In genomic region chr1:241677171-241677570, GRCh38 we compare ENCODE assay signal across 12 cellular contexts. TPM values are rescaled to one million over a fixed set of nuclear protein-coding genes. Genes with fewer than 3 reads are reported as not detected.
DNase-seq lines count a peak whose midpoint lies in the region; ATAC-seq and TF ChIP-seq lines count a peak whose summit lies in the region.
"Had no signal": no experiment of that assay in that cellular context is flagged by ENCODE, and none has a peak within 500 bp of the region (broad histone marks: within the 10 kb centered on the region; RNA-seq: fewer than 3 reads in every experiment).

No MANE protein-coding gene starts in this region.

- peak; percentile 82 for ATAC-seq in GM19452 (IDR thresholded peaks at IDR 0.05; ENCODE audit: unreplicated experiment)
- ATAC-seq in HG03108 (IDR thresholded peaks at IDR 0.05; ENCODE audit: unreplicated experiment), result peak; percentile 95
- peak; percentile 98 to 99 for ATAC-seq in activated naive CD4-positive, alpha-beta T cell treated with anti-CD3 and anti-CD28 coated beads, Interleukin-2, amount 50 U/mL, for 72 hours

- POLR2A ChIA-PET in MCF 10A (lab: Yijun Ruan, JAX), result interaction anchor here (0.7 to 4.8 kb wide), 4 partner anchors 11 to 71 kb away, joined by 3 to 27 read pairs (median 9); partner anchors contain the start of genes CHML and OPN3

- peak; percentile 18 for DNase-seq in GM12864 (ENCODE audit: low read depth)
- peak in 1 of 2 donors; percentile 31 for DNase-seq in activated naive CD4-positive, alpha-beta T cell treated with anti-CD3 and anti-CD28 coated beads, Interleukin-2, amount 50 U/mL, for 72 hours (ENCODE audit: low spot score in 2 of 2)
- no peak for DNase-seq in HT-29 (ENCODE audit: low spot score)
- no peak for DNase-seq in MCF 10A (ENCODE audit: unreplicated experiment)
- DNase-seq in H4 (ENCODE audit: low spot score), result no peak
- no peak for DNase-seq in NCI-H526 (lab: John Stamatoyannopoulos, UW)
- DNase-seq: NCI-H1105 treated with DMSO at 0.1 percent for 48 hours had no signal

- H3K4me3 ChIP-seq in GM12864 (ENCODE audit: low read depth, low read length), result no peak overlapping the region; the same call in 1 of the 2 replicates
- H3K4me3 ChIP-seq: esophagus muscularis mucosa had no signal

- TF ChIP-seq CTCF in GM12864 (IDR thresholded peaks at IDR 0.05; ENCODE audit: low read depth, low read length, missing control alignments) (no peak), MCF 10A (IDR thresholded peaks at IDR 0.05; ENCODE audit: unreplicated experiment) (no peak)

- BruUV-seq in MCF 10A (replicated peaks; lab: Mats Ljungman, UMichigan), result no TSS peak

- H3K27me3 Mint-ChIP-seq in MCF 10A (ENCODE audit: insufficient read depth, unreplicated experiment), result no peaks in the 10 kb centered on the region

- no peaks in the 10 kb centered on the region for H3K4me1 Mint-ChIP-seq in MCF 10A (ENCODE audit: insufficient read depth, unreplicated experiment)

- peaks cover 10 to 12% of the 10 kb centered on the region in 2 donors for H3K36me3 Mint-ChIP-seq in activated naive CD4-positive, alpha-beta T cell treated with anti-CD3 and anti-CD28 coated beads, Interleukin-2, amount 50 U/mL, for 72 hours
- no peaks in the 10 kb centered on the region for H3K36me3 Mint-ChIP-seq in MCF 10A (ENCODE audit: insufficient read depth, unreplicated experiment)

- CTCF ChIA-PET in MCF 10A (lab: Yijun Ruan, JAX), result interaction anchor here (0.6 to 2.1 kb wide), 3 partner anchors 12 to 23 kb away, joined by 3 to 6 read pairs (median 4); no protein-coding TSS in a partner anchor

- peaks cover 3 to 18% of the 10 kb centered on the region in 2 donors for H3K9me3 Mint-ChIP-seq in activated naive CD4-positive, alpha-beta T cell treated with anti-CD3 and anti-CD28 coated beads, Interleukin-2, amount 50 U/mL, for 72 hours
- no peaks in the 10 kb centered on the region for H3K9me3 Mint-ChIP-seq in MCF 10A (ENCODE audit: unreplicated experiment)

- intact Hi-C loops in MCF 10A (cut with micrococcal nuclease), result no loop called here

- no peak overlapping the region for H3K4me3 Mint-ChIP-seq in MCF 10A (ENCODE audit: unreplicated experiment)

- peak overlapping the region; percentile 91 to 93 for H3K27ac Mint-ChIP-seq in activated naive CD4-positive, alpha-beta T cell treated with anti-CD3 and anti-CD28 coated beads, Interleukin-2, amount 50 U/mL, for 72 hours
- H3K27ac Mint-ChIP-seq in MCF 10A (ENCODE audit: low read depth, unreplicated experiment), result no peak overlapping the region

RNA-seq across cellular contexts. Expression of gene WDR64, which starts 25.1 kb away (rescaled TPM):
- not detected for total RNA-seq in activated naive CD4-positive, alpha-beta T cell treated with anti-CD3 and anti-CD28 coated beads, Interleukin-2, amount 50 U/mL, for 72 hours
- not detected in 2 replicates for total RNA-seq in HT-29 (2014; rRNA removed; shearing (Covaris generic))
- total RNA-seq in MCF 10A (2022), result not detected in 2 replicates
- not detected in 2 replicates for total RNA-seq in H4 (2014; rRNA removed; shearing (Covaris generic))
- total RNA-seq: esophagus muscularis mucosa, omental fat pad, subcutaneous adipose tissue had no signal

RNA-seq across cellular contexts. Expression of gene CHML, which starts 37.0 kb away (rescaled TPM):
- total RNA-seq in activated naive CD4-positive, alpha-beta T cell treated with anti-CD3 and anti-CD28 coated beads, Interleukin-2, amount 50 U/mL, for 72 hours, result 10 to 100 TPM; 13.1 to 16.2 TPM
- total RNA-seq in HT-29 (2014; rRNA removed; shearing (Covaris generic)), result 17.4 and 22.4 TPM in 2 replicates
- 33.7 and 33.8 TPM in 2 replicates for total RNA-seq in MCF 10A (2022)
- 6.7 and 8.6 TPM in 2 replicates for total RNA-seq in H4 (2014; rRNA removed; shearing (Covaris generic))

RNA-seq across cellular contexts. Expression of gene OPN3, which starts 37.0 kb away (rescaled TPM):
- 10 to 100 TPM in 1 of 2 donors, 1 to 10 TPM in 1; 8.2 to 13.6 TPM for total RNA-seq in activated naive CD4-positive, alpha-beta T cell treated with anti-CD3 and anti-CD28 coated beads, Interleukin-2, amount 50 U/mL, for 72 hours
- 12.5 and 12.6 TPM in 2 replicates for total RNA-seq in HT-29 (2014; rRNA removed; shearing (Covaris generic))
- total RNA-seq in MCF 10A (2022), result 45.6 and 56.1 TPM in 2 replicates
- 59.6 and 64.0 TPM in 2 replicates for total RNA-seq in H4 (2014; rRNA removed; shearing (Covaris generic))
